Comparison of ENCODE assay signal across 26 cellular contexts in the genomic region with DNA sequence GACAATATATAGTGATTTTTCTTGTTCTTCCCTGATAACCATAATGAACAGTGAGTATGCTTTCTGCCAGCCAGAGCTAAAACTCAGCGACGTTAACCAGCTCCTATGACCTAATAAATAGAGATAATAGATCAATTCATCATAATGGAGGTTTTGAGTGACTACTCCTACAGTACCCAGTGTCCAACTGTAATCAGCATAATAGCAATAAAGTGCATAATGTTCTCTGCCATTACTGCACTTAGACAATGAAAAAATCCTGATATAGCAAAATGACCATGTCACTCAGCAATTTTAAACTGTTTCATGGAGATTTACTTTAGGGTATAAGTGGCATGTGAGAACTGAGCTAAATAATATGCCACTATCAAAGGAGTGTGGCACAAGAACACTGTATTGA.
"Had no signal": no experiment of that assay in that cellular context is flagged by ENCODE, and none has a peak within 500 bp of the region (broad histone marks: within the 10 kb centered on the region; RNA-seq: fewer than 3 reads in every experiment).

No MANE protein-coding gene starts in this region.

- H3K27me3 Mint-ChIP-seq: activated CD4-positive, alpha-beta memory T cell treated with anti-CD3 and anti-CD28 coated beads for 36 hours; activated CD4-positive, alpha-beta T cell treated with anti-CD3 and anti-CD28 coated beads, Interleukin-2, amount 10 ng/mL, durations not matched to agents 7 days and 5 days; activated naive CD8-positive, alpha-beta T cell had no signal

- H3K27ac Mint-ChIP-seq: activated CD4-positive, alpha-beta memory T cell treated with anti-CD3 and anti-CD28 coated beads for 36 hours; activated CD4-positive, alpha-beta T cell treated with anti-CD3 and anti-CD28 coated beads, Interleukin-2, amount 10 ng/mL, durations not matched to agents 7 days and 5 days; activated naive CD4-positive, alpha-beta T cell treated with anti-CD3 and anti-CD28 coated beads for 36 hours; activated naive CD8-positive, alpha-beta T cell; WTC11 had no signal

- H3K4me3 Mint-ChIP-seq: activated CD4-positive, alpha-beta memory T cell treated with anti-CD3 and anti-CD28 coated beads for 36 hours; activated CD4-positive, alpha-beta T cell treated with anti-CD3 and anti-CD28 coated beads, Interleukin-2, amount 10 ng/mL, durations not matched to agents 7 days and 5 days; activated naive CD4-positive, alpha-beta T cell treated with anti-CD3 and anti-CD28 coated beads for 36 hours; activated naive CD8-positive, alpha-beta T cell; activated T-cell treated with anti-CD3 and anti-CD28 coated beads, Interleukin-2, amount 50 U/mL, for 4 hours; T-helper 17 cell; WTC11 had no signal

- H3K36me3 Mint-ChIP-seq: activated CD4-positive, alpha-beta memory T cell treated with anti-CD3 and anti-CD28 coated beads for 36 hours; activated naive CD8-positive, alpha-beta T cell had no signal

- H3K4me1 Mint-ChIP-seq: activated CD4-positive, alpha-beta T cell treated with anti-CD3 and anti-CD28 coated beads, Interleukin-2, amount 10 ng/mL, durations not matched to agents 7 days and 5 days; T-helper 17 cell had no signal

- H3K4me1 ChIP-seq: SJSA1 had no signal

- H3K27ac ChIP-seq: brain microvascular endothelial cell, cardiac muscle cell, SJSA1 had no signal

- H3K9me3 ChIP-seq: SJSA1 had no signal

- H3K9me3 Mint-ChIP-seq: activated CD4-positive, alpha-beta memory T cell treated with anti-CD3 and anti-CD28 coated beads for 36 hours; activated CD4-positive, alpha-beta T cell treated with anti-CD3 and anti-CD28 coated beads, Interleukin-2, amount 10 ng/mL, durations not matched to agents 7 days and 5 days; activated naive CD4-positive, alpha-beta T cell treated with anti-CD3 and anti-CD28 coated beads for 36 hours; activated T-cell treated with anti-CD3 and anti-CD28 coated beads, Interleukin-2, amount 50 U/mL, for 4 hours had no signal

- ATAC-seq: activated T-cell treated with anti-CD3 and anti-CD28 coated beads, Interleukin-2, amount 50 U/mL, for 4 hours; PC-3; T-helper 17 cell; WTC11 had no signal

- DNase-seq: activated CD4-positive, alpha-beta memory T cell treated with anti-CD3 and anti-CD28 coated beads for 36 hours; activated CD4-positive, alpha-beta T cell treated with anti-CD3 and anti-CD28 coated beads, Interleukin-2, amount 10 ng/mL, durations not matched to agents 7 days and 5 days; activated CD8-positive, alpha-beta memory T cell treated with anti-CD3 and anti-CD28 coated beads for 24 hours; activated gamma-delta T cell; activated naive CD4-positive, alpha-beta T cell treated with anti-CD3 and anti-CD28 coated beads for 36 hours; activated T-cell treated with anti-CD3 and anti-CD28 coated beads, Interleukin-2, amount 50 U/mL, for 4 hours; amygdala; brain microvascular endothelial cell; Kasumi-1; KBM-7; NCI-H1048; NCI-H1694; NCI-H2029; NCI-H2171; NCI-H345; NCI-H510A; NCI-H526 treated with DMSO at 0.1 percent for 48 hours; NCI-H82; PC-3; SHP77; T-helper 17 cell; T-helper 9 cell had no signal

- H3K27me3 ChIP-seq: brain microvascular endothelial cell, cardiac muscle cell, SJSA1 had no signal
